Comparison of ENCODE assay signal across 8 cellular contexts in genomic region chr9:94259077-94259847, GRCh38. TPM values are rescaled to one million over a fixed set of nuclear protein-coding genes. Genes with fewer than 3 reads are reported as not detected.
DNase-seq lines count a peak whose midpoint lies in the region; ATAC-seq, FAIRE-seq and TF ChIP-seq lines count a peak whose summit lies in the region.

Gene ZNF169, plus strand, starts transcription at chr9:94259298. Its CDS starts 19,515 bp downstream, at chr9:94278813.

- H3K36me3 ChIP-seq in mesodermal cell (ENCODE audit: control insufficient read depth, insufficient read depth, low read length) = peaks cover 4% of the 10 kb centered on the region

- H3K9me3 Mint-ChIP-seq in activated CD8-positive, alpha-beta memory T cell treated with anti-CD3 and anti-CD28 coated beads, Interleukin-2, amount 10 ng/mL, durations not matched to agents 7 days and 5 days (ENCODE audit: low read depth) = no peaks in the 10 kb centered on the region

- peak; percentile 86 for FAIRE-seq in endometrium (lab: Jason Lieb, UNC)

- DNase-seq in CMK (ENCODE audit: low read depth) (peak; percentile 30), HL-60 (ENCODE audit: low read depth in 1 of 2, low spot score in 1 of 2) (peak; percentile 65 to 93), NOMO-1 treated with DMSO at 0.1 percent for 48 hours (lab: John Stamatoyannopoulos, UW; ENCODE audit: unreplicated experiment) (peak; percentile 89)
- peak; percentile 95 for DNase-seq in activated CD8-positive, alpha-beta memory T cell treated with anti-CD3 and anti-CD28 coated beads, Interleukin-2, amount 10 ng/mL, durations not matched to agents 7 days and 5 days
- peak; percentile 58 for DNase-seq in stimulated activated CD8-positive, alpha-beta memory T cell treated with anti-CD3 and anti-CD28 coated beads, Interleukin-15, amount 100 ng/mL, for 24 hours (ENCODE audit: low read depth)

- no peak for TF ChIP-seq CTCF in HL-60 (IDR thresholded peaks at IDR 0.05; ENCODE audit: insufficient read depth, low read length)

- peak within 1 kb of the TSS; percentile 96 for H3K27ac Mint-ChIP-seq in activated CD8-positive, alpha-beta memory T cell treated with anti-CD3 and anti-CD28 coated beads, Interleukin-2, amount 10 ng/mL, durations not matched to agents 7 days and 5 days

- H3K27ac ChIP-seq in HL-60 (replicated peaks) (peak within 1 kb of the TSS; percentile 88), mesodermal cell (ENCODE audit: low read depth, low read length, severe bottlenecking) (no peak within 1 kb of the TSS)

- peak within 1 kb of the TSS; percentile 100 for H3K4me3 Mint-ChIP-seq in activated CD8-positive, alpha-beta memory T cell treated with anti-CD3 and anti-CD28 coated beads, Interleukin-2, amount 10 ng/mL, durations not matched to agents 7 days and 5 days

- WGBS in mesodermal cell (ENCODE audit: insufficient coverage in 2 of 2), 2 experiments = 2 to 3% methylated on average over 37 to 38 of the region's 49 CpGs

- H3K27me3 Mint-ChIP-seq in activated CD8-positive, alpha-beta memory T cell treated with anti-CD3 and anti-CD28 coated beads, Interleukin-2, amount 10 ng/mL, durations not matched to agents 7 days and 5 days = peaks cover 21% of the 10 kb centered on the region

- H3K4me1 ChIP-seq in mesodermal cell (ENCODE audit: control insufficient read depth, insufficient read depth, low read length, poor library complexity, severe bottlenecking) = no peaks in the 10 kb centered on the region

- H3K4me3 ChIP-seq in HL-60 (replicated peaks; ENCODE audit: insufficient read depth, low read length) = peak within 1 kb of the TSS; percentile 87
- peak within 1 kb of the TSS; percentile 75 for H3K4me3 ChIP-seq in mesodermal cell (ENCODE audit: extremely low read depth, insufficient read depth, low read length, poor library complexity, severe bottlenecking)

- peaks cover 24% of the 10 kb centered on the region for H3K36me3 Mint-ChIP-seq in activated CD8-positive, alpha-beta memory T cell treated with anti-CD3 and anti-CD28 coated beads, Interleukin-2, amount 10 ng/mL, durations not matched to agents 7 days and 5 days

- ATAC-seq in GM19463 (IDR thresholded peaks at IDR 0.05; ENCODE audit: unreplicated experiment) = peak; percentile 100
- ATAC-seq in activated CD8-positive, alpha-beta memory T cell treated with anti-CD3 and anti-CD28 coated beads, Interleukin-2, amount 10 ng/mL, durations not matched to agents 7 days and 5 days = peak; percentile 100

- no peaks in the 10 kb centered on the region for H3K9me3 ChIP-seq in mesodermal cell (ENCODE audit: control insufficient read depth, low read length)

- H3K27me3 ChIP-seq in HL-60 (ENCODE audit: insufficient read depth, poor library complexity, severe bottlenecking) = peaks cover 2% of the 10 kb centered on the region

- CTCF ChIA-PET in activated CD8-positive, alpha-beta memory T cell treated with anti-CD3 and anti-CD28 coated beads, Interleukin-2, amount 10 ng/mL, durations not matched to agents 7 days and 5 days (lab: Charles Lee) = no interaction called here

- H3K4me1 Mint-ChIP-seq in activated CD8-positive, alpha-beta memory T cell treated with anti-CD3 and anti-CD28 coated beads, Interleukin-2, amount 10 ng/mL, durations not matched to agents 7 days and 5 days = peaks cover 26% of the 10 kb centered on the region

RNA-seq across cellular contexts. Expression of gene ZNF169, which starts in this region (rescaled TPM):
- total RNA-seq in activated CD8-positive, alpha-beta memory T cell treated with anti-CD3 and anti-CD28 coated beads, Interleukin-2, amount 10 ng/mL, durations not matched to agents 7 days and 5 days = 1 to 10 TPM; 7.7 to 8.9 TPM
- polyA plus RNA-seq in mesodermal cell (2013, experiment 1 of 2) = 2.9 TPM
- 2.9 TPM for polyA plus RNA-seq in mesodermal cell (2013, experiment 2 of 2)

Comparison
In these comparisons a context has a peak if more than half of its experiments do, and no peak if none do; other contexts are left out.
1. DNase-seq: peak in every context shown above with its lines; median percentile 95 in activated CD8-positive, alpha-beta memory T cell treated with anti-CD3 and anti-CD28 coated beads, Interleukin-2, amount 10 ng/mL, durations not matched to agents 7 days and 5 days; 89 in NOMO-1 treated with DMSO at 0.1 percent for 48 hours; 79 in HL-60; 58 in stimulated activated CD8-positive, alpha-beta memory T cell treated with anti-CD3 and anti-CD28 coated beads, Interleukin-15, amount 100 ng/mL, for 24 hours; 30 in CMK.